In genomic region chr3:120552184-120553020, GRCh38 we compare ENCODE assay signal across 28 cellular contexts. TPM values are rescaled to one million over a fixed set of nuclear protein-coding genes. Genes with fewer than 3 reads are reported as not detected.
DNase-seq lines count a peak whose midpoint lies in the region; ATAC-seq and TF ChIP-seq lines count a peak whose summit lies in the region.
"Had no signal": no experiment of that assay in that cellular context is flagged by ENCODE, and none has a peak within 500 bp of the region (broad histone marks: within the 10 kb centered on the region; RNA-seq: fewer than 3 reads in every experiment).

No MANE protein-coding gene starts in this region.

- H3K79me1 ChIP-seq in neuronal stem cell (ENCODE audit: low read depth, low read length) = no peaks in the 10 kb centered on the region

- H3K4ac ChIP-seq in neuronal stem cell (ENCODE audit: low read length) = no peak overlapping the region

- H3K4me3 ChIP-seq in adipocyte (ENCODE audit: low read length) = no peak overlapping the region
- H3K4me3 ChIP-seq in heart left ventricle = no peak overlapping the region
- H3K4me3 ChIP-seq in right cardiac atrium (ENCODE audit: low read length) = no peak overlapping the region
- no peak overlapping the region for H3K4me3 ChIP-seq in neuronal stem cell (ENCODE audit: low read length in 2 of 2)
- H3K4me3 ChIP-seq: BLaER1, GM12878, HAP-1 had no signal

- ATAC-seq in heart left ventricle (peak in 3 of 4 donors; percentile 1 to 42 (median 3)), right cardiac atrium (peak in 1 of 2 donors; percentile 4), HG03175 (IDR thresholded peaks at IDR 0.05; ENCODE audit: unreplicated experiment) (no peak)
- ATAC-seq: GM12878, HepG2, PC-3 had no signal

- no peak overlapping the region for H4K91ac ChIP-seq in neuronal stem cell (ENCODE audit: low read depth, low read length, poor library complexity)

- no peak overlapping the region for H4K8ac ChIP-seq in neuronal stem cell (ENCODE audit: low read depth, low read length)

- H3K27ac ChIP-seq in heart left ventricle (peak overlapping the region in 9 of 12 donors; percentile 5 to 93 (median 39)), right cardiac atrium (ENCODE audit: low read length) (peak overlapping the region; percentile 78), neuronal stem cell (replicated peaks; ENCODE audit: low read length) (no peak overlapping the region)
- H3K27ac ChIP-seq: BLaER1 had no signal

- no peak overlapping the region for H3K9ac ChIP-seq in adipocyte (ENCODE audit: low read length)
- no peak overlapping the region for H3K9ac ChIP-seq in neuronal stem cell (ENCODE audit: low read depth, low read length, poor library complexity)
- H3K9ac ChIP-seq: BLaER1 had no signal

- no peak overlapping the region for H2AK5ac ChIP-seq in neuronal stem cell (ENCODE audit: low read depth, low read length)

- H3K4me2 ChIP-seq in neuronal stem cell (ENCODE audit: insufficient read depth, low read length, poor library complexity, severe bottlenecking) = no peak overlapping the region
- H3K4me2 ChIP-seq: BLaER1 had no signal

- no peak overlapping the region for H2BK15ac ChIP-seq in neuronal stem cell (ENCODE audit: low read length)

- no peak overlapping the region for H2BK5ac ChIP-seq in neuronal stem cell (ENCODE audit: low read length)

- no peak overlapping the region for H3K14ac ChIP-seq in neuronal stem cell (ENCODE audit: low read length)

- H3K18ac ChIP-seq in neuronal stem cell (ENCODE audit: low read length) = no peak overlapping the region

- H3K23ac ChIP-seq in neuronal stem cell (ENCODE audit: low read depth, low read length, poor library complexity) = no peak overlapping the region

- H3K4me1 ChIP-seq in adipocyte (ENCODE audit: control insufficient read depth, insufficient read depth, low read length) = peaks cover 65% of the 10 kb centered on the region
- peaks cover 0 to 69% (median 39%) of the 10 kb centered on the region in 12 donors for H3K4me1 ChIP-seq in heart left ventricle
- peaks cover 19% of the 10 kb centered on the region for H3K4me1 ChIP-seq in right cardiac atrium (ENCODE audit: control insufficient read depth, insufficient read depth, low read length)
- H3K4me1 ChIP-seq in neuronal stem cell (ENCODE audit: control insufficient read depth in 2 of 2, insufficient read depth in 1 of 2, low read depth in 1 of 2, low read length in 2 of 2) = no peaks in the 10 kb centered on the region
- H3K4me1 ChIP-seq: Caco-2, HAP-1 had no signal

- H2BK12ac ChIP-seq in neuronal stem cell (ENCODE audit: low read length) = no peak overlapping the region

- no peak for TF ChIP-seq POLR2A in heart left ventricle (IDR thresholded peaks at IDR 0.05)

- DNase-seq in COLO829 (ENCODE audit: low spot score) (peak; percentile 77), adipocyte (ENCODE audit: low read depth) (peak; percentile 22), heart left ventricle (peak in 4 of 5 donors; percentile 18 to 68 (median 46)), right cardiac atrium (peak in 2 of 3 donors; percentile 41 to 61), neuronal stem cell (ENCODE audit: low spot score) (no peak), D341Med (ENCODE audit: low spot score) (no peak)
- DNase-seq: Caco-2; CD4-positive, alpha-beta memory T cell; DMS 273 treated with DMSO at 0.1 percent for 48 hours; DMS79; EL; GDM1; GOT3; HFFc6; Karpas-422; NCI-H1092; NCI-H1417 treated with DMSO at 0.1 percent for 48 hours; NCI-H1694 treated with DMSO at 0.1 percent for 48 hours; NCI-H2081; NCI-H2227 treated with DMSO at 0.1 percent for 48 hours; NCI-H526 treated with DMSO at 0.1 percent for 48 hours; PC-3; SHP77 had no signal

- intact Hi-C loops in heart left ventricle (cut with DNase I) (loop anchor here in 5 of 10 donors (5.0 to 10.0 kb wide), 6 partner anchors 80 to 658 kb away; partner anchors contain the start of genes FSTL1 (in 1 of the 5), GSK3B (in 1 of the 5) and LRRC58 (in 1 of the 5)), right cardiac atrium (cut with DNase I) (loop anchor here (10.0 kb wide), 5 partner anchors 48 to 308 kb away; partner anchors contain the start of genes FSTL1 (in 1 of the 4) and LRRC58 (in 1 of the 4))

- H2AFZ ChIP-seq in neuronal stem cell (ENCODE audit: low read length) = no peak overlapping the region

- no peaks in the 10 kb centered on the region for H3K36me3 ChIP-seq in adipocyte (ENCODE audit: control insufficient read depth, insufficient read depth, low read length, severe bottlenecking)
- H3K36me3 ChIP-seq in heart left ventricle = no peaks in the 10 kb centered on the region
- no peaks in the 10 kb centered on the region for H3K36me3 ChIP-seq in neuronal stem cell (replicated peaks in 1 of 2; ENCODE audit: control insufficient read depth in 2 of 2, insufficient read depth in 2 of 2, low read length in 2 of 2)
- H3K36me3 ChIP-seq: BLaER1, HAP-1 had no signal

- no peak overlapping the region for H2BK120ac ChIP-seq in neuronal stem cell (ENCODE audit: low read depth, low read length)

- H3K9me3 ChIP-seq in adipocyte (ENCODE audit: control insufficient read depth, low read length) (no peaks in the 10 kb centered on the region), heart left ventricle (no peaks in the 10 kb centered on the region), right cardiac atrium (ENCODE audit: control insufficient read depth, low read length) (no peaks in the 10 kb centered on the region), neuronal stem cell (replicated peaks in 1 of 2; ENCODE audit: control insufficient read depth in 2 of 2, insufficient read depth in 1 of 2, low read depth in 1 of 2, low read length in 2 of 2) (no peaks in the 10 kb centered on the region)
- H3K9me3 ChIP-seq: BLaER1, Caco-2, HAP-1 had no signal

- H3K27me3 ChIP-seq in adipocyte (replicated peaks; ENCODE audit: control insufficient read depth, insufficient read depth, low read length) (no peaks in the 10 kb centered on the region), heart left ventricle (no peaks in the 10 kb centered on the region), right cardiac atrium (ENCODE audit: control insufficient read depth, insufficient read depth) (no peaks in the 10 kb centered on the region), neuronal stem cell (ENCODE audit: control insufficient read depth in 3 of 3, insufficient read depth in 3 of 3, low read depth in 1 of 3, low read length in 3 of 3) (peaks cover 0 to 3% (median 0%) of the 10 kb centered on the region in 3 experiments)
- H3K27me3 ChIP-seq: BLaER1 had no signal

- WGBS in heart left ventricle, 4 donors = 49 to 57% (median 51%) methylated on average over 4 of the region's 4 CpGs
- 44% methylated on average over 4 of the region's 4 CpGs for WGBS in right cardiac atrium
- no CpG with 5 or more reads among the region's 4 CpGs for WGBS in neuronal stem cell (ENCODE audit: extremely low coverage in 2 of 2, insufficient read length in 2 of 2, insufficient replicate concordance in 1 of 2), 2 donors

- TF ChIP-seq CTCF in heart left ventricle (IDR thresholded peaks at IDR 0.05) = no peak

RNA-seq across cellular contexts. Expression of gene NDUFB4, which starts 43.7 kb away (rescaled TPM):
- total RNA-seq in heart left ventricle (100 to 1,000 TPM; 283 to 596 (median 505) TPM), right cardiac atrium (100 to 1,000 TPM; 286 to 426 (median 372) TPM)
- polyA plus RNA-seq in heart left ventricle (100 to 1,000 TPM; 477 to 899 TPM), right cardiac atrium (667 TPM)
- 562 TPM for polyA plus RNA-seq in neuronal stem cell (2013, experiment 1 of 2)
- polyA plus RNA-seq in neuronal stem cell (2013, experiment 2 of 2) = 576 TPM

Comparison
In these comparisons a context has a peak if more than half of its experiments do, and no peak if none do; other contexts are left out.
1. DNase-seq: peak in COLO829 (single experiment), adipocyte (single experiment), heart left ventricle (4 of 5) and right cardiac atrium (2 of 3); none in neuronal stem cell (single experiment) and D341Med (single experiment).